ENCODE assay signal across 16 cellular contexts in genomic region chr1:117416004-117416403, GRCh38. TPM values are rescaled to one million over a fixed set of nuclear protein-coding genes. Genes with fewer than 3 reads are reported as not detected.
DNase-seq lines count a peak whose midpoint lies in the region; ATAC-seq and TF ChIP-seq lines count a peak whose summit lies in the region.
"Had no signal": no experiment of that assay in that cellular context is flagged by ENCODE, and none has a peak within 500 bp of the region (broad histone marks: within the 10 kb centered on the region; RNA-seq: fewer than 3 reads in every experiment).

No MANE protein-coding gene starts in this region.

- H3K9me3 Mint-ChIP-seq in endodermal cell, result no peaks in the 10 kb centered on the region
- H3K9me3 Mint-ChIP-seq: CD4-positive, alpha-beta memory T cell had no signal

- 100% methylated on average over 1 of the region's 1 CpG; no CpG with 5 or more reads in 1 of the 2 experiments for WGBS in endodermal cell (ENCODE audit: insufficient coverage in 1 of 2, insufficient read length in 1 of 2), 2 experiments

- peak overlapping the region; percentile 78 for H3K27ac Mint-ChIP-seq in T-helper 17 cell
- peak overlapping the region; percentile 49 for H3K27ac Mint-ChIP-seq in endodermal cell

- intact Hi-C loops in dorsolateral prefrontal cortex (cut with DNase I), result no loop called here

- H3K9ac ChIP-seq in endodermal cell (ENCODE audit: extremely low read depth, low read length, poor library complexity, severe bottlenecking), result no peak overlapping the region
- H3K9ac ChIP-seq: BLaER1 had no signal

- DNase-seq in AG08396 (ENCODE audit: low spot score) (peak; percentile 6), HCEC 1CT (peak; percentile 49), T-helper 17 cell (no peak), endodermal cell (no peak), dorsolateral prefrontal cortex (no peak), DMS153 treated with DMSO at 0.1 percent for 48 hours (lab: John Stamatoyannopoulos, UW; ENCODE audit: unreplicated experiment) (no peak), midbrain (lab: John Stamatoyannopoulos, UW) (no peak)
- DNase-seq: CD4-positive, alpha-beta memory T cell; DMS79 treated with DMSO at 0.1 percent for 48 hours had no signal

- no peak for TF ChIP-seq CTCF in endodermal cell (conservative IDR thresholded peaks at IDR 0.05)
- TF ChIP-seq CTCF in dorsolateral prefrontal cortex (IDR thresholded peaks at IDR 0.05 in 54 of 56, conservative IDR thresholded peaks at IDR 0.05 in 2 of 56; ENCODE audit: low read depth in 1 of 56, partially characterized antibody in 56 of 56), result no peak

- no peaks in the 10 kb centered on the region for H3K27me3 ChIP-seq in endodermal cell (ENCODE audit: control insufficient read depth, insufficient read depth, low read length, poor library complexity, severe bottlenecking)
- H3K27me3 ChIP-seq in dorsolateral prefrontal cortex, result no peaks in the 10 kb centered on the region
- H3K27me3 ChIP-seq: BLaER1 had no signal

- peaks cover 15% of the 10 kb centered on the region for H3K36me3 Mint-ChIP-seq in T-helper 17 cell (ENCODE audit: low read depth)
- peaks cover 5% of the 10 kb centered on the region for H3K36me3 Mint-ChIP-seq in endodermal cell (ENCODE audit: low read depth)

- no peak overlapping the region for H3K27ac ChIP-seq in endodermal cell (ENCODE audit: low read depth, low read length)
- no peak overlapping the region for H3K27ac ChIP-seq in dorsolateral prefrontal cortex
- H3K27ac ChIP-seq: 22Rv1, A549, BLaER1 had no signal

- H3K4me1 ChIP-seq in endodermal cell (ENCODE audit: control insufficient read depth, insufficient read depth, low read length), result peaks cover 5% of the 10 kb centered on the region
- H3K4me1 ChIP-seq: BLaER1 had no signal

- no peaks in the 10 kb centered on the region for H3K27me3 Mint-ChIP-seq in T-helper 17 cell
- no peaks in the 10 kb centered on the region for H3K27me3 Mint-ChIP-seq in endodermal cell (ENCODE audit: insufficient read depth)
- H3K27me3 Mint-ChIP-seq: CD4-positive, alpha-beta memory T cell had no signal

- ATAC-seq in T-helper 17 cell (no peak), HG02588 (IDR thresholded peaks at IDR 0.05; ENCODE audit: unreplicated experiment) (no peak)
- ATAC-seq: A549, GM12878, HCT116 had no signal

- H3K4me3 Mint-ChIP-seq in T-helper 17 cell (no peak overlapping the region), endodermal cell (no peak overlapping the region)
- H3K4me3 Mint-ChIP-seq: CD14-positive monocyte; CD4-positive, alpha-beta memory T cell had no signal

- peaks cover 32% of the 10 kb centered on the region for H3K4me1 Mint-ChIP-seq in T-helper 17 cell
- peaks cover 9% of the 10 kb centered on the region for H3K4me1 Mint-ChIP-seq in endodermal cell
- H3K4me1 Mint-ChIP-seq: CD14-positive monocyte had no signal

- no peaks in the 10 kb centered on the region for H3K9me3 ChIP-seq in T-helper 17 cell (ENCODE audit: control insufficient read depth, low read length, poor library complexity, severe bottlenecking)
- no peaks in the 10 kb centered on the region for H3K9me3 ChIP-seq in endodermal cell (ENCODE audit: control insufficient read depth, low read length)
- H3K9me3 ChIP-seq: A549, BLaER1 had no signal

- H3K4me3 ChIP-seq in endodermal cell (ENCODE audit: low read length) (no peak overlapping the region), dorsolateral prefrontal cortex (no peak overlapping the region)
- H3K4me3 ChIP-seq: A549, BLaER1, GM12878 had no signal

- peaks cover 18% of the 10 kb centered on the region for H3K36me3 ChIP-seq in endodermal cell (ENCODE audit: control insufficient read depth, insufficient read depth, low read length)

RNA-seq across cellular contexts. Expression of gene MAN1A2, which starts 48.8 kb away (rescaled TPM):
- total RNA-seq in T-helper 17 cell (10 to 100 TPM; 51.6 to 52.9 TPM), endodermal cell (10 to 100 TPM; 33.3 to 40.9 TPM), dorsolateral prefrontal cortex (100 to 1,000 TPM in 39 of 120 experiments, 10 to 100 TPM in 81; 62.9 to 127 (median 92.7) TPM)
- 25.3 TPM for polyA plus RNA-seq in endodermal cell (2013, experiment 1 of 2)
- 20.8 TPM for polyA plus RNA-seq in endodermal cell (2013, experiment 2 of 2)

Comparison
In these comparisons a context has a peak if more than half of its experiments do, and no peak if none do; other contexts are left out.
1. DNase-seq: peak in AG08396 (single experiment) and HCEC 1CT (single experiment); none in T-helper 17 cell (0 of 3), endodermal cell (single experiment), dorsolateral prefrontal cortex (0 of 10), DMS153 treated with DMSO at 0.1 percent for 48 hours (single experiment) and midbrain (single experiment).